Comparison of ENCODE assay signal across 21 cellular contexts in genomic region chr3:171497546-171497945, GRCh38.
"Had no signal": no experiment of that assay in that cellular context is flagged by ENCODE, and none has a peak within 500 bp of the region (broad histone marks: within the 10 kb centered on the region; RNA-seq: fewer than 3 reads in every experiment).

No MANE protein-coding gene starts in this region.

- H3K9me3 ChIP-seq: esophagus muscularis mucosa, gastrocnemius medialis, left lung, prostate gland, stomach had no signal

- H3K27me3 ChIP-seq: esophagus muscularis mucosa, gastrocnemius medialis, left lung, stomach had no signal

- H3K9me3 Mint-ChIP-seq: dendritic cell treated with granulocyte-macrophage colony-stimulating factor and Interleukin-4, amounts not matched to agents 40 ng/mL and 50 ng/mL, for 4 days; effector memory CD8-positive, alpha-beta T cell had no signal

- H3K4me3 Mint-ChIP-seq: dendritic cell treated with granulocyte-macrophage colony-stimulating factor and Interleukin-4, amounts not matched to agents 40 ng/mL and 50 ng/mL, for 4 days; effector memory CD8-positive, alpha-beta T cell; nephron had no signal

- DNase-seq: effector memory CD8-positive, alpha-beta T cell; gastrocnemius medialis; islet precursor cell; left lung; mesenchymal stem cell; midbrain; stimulated activated CD4-positive, alpha-beta T cell treated with anti-CD3 and anti-CD28 coated beads, Interleukin-2, amount 100 ng/mL, for 24 hours; stimulated activated CD4-positive, alpha-beta T cell treated with anti-CD3 and anti-CD28 coated beads, Interleukin-4, amount 100 ng/mL, for 4 hours; stimulated activated naive CD4-positive, alpha-beta T cell; stomach; substantia nigra; trophoblast cell had no signal

- H3K27ac ChIP-seq: epithelial cell of prostate, esophagus muscularis mucosa, gastrocnemius medialis, left lung, parathyroid adenoma, prostate gland, skin epidermis, stomach had no signal

- H3K36me3 ChIP-seq: esophagus muscularis mucosa, gastrocnemius medialis, left lung, prostate gland, stomach had no signal

- H3K27ac Mint-ChIP-seq: dendritic cell treated with granulocyte-macrophage colony-stimulating factor and Interleukin-4, amounts not matched to agents 40 ng/mL and 50 ng/mL, for 4 days; effector memory CD8-positive, alpha-beta T cell; nephron had no signal

- H3K4me1 ChIP-seq: gastrocnemius medialis, left lung, parathyroid adenoma, prostate gland, stomach had no signal

- H3K27me3 Mint-ChIP-seq: dendritic cell treated with granulocyte-macrophage colony-stimulating factor and Interleukin-4, amounts not matched to agents 40 ng/mL and 50 ng/mL, for 4 days; effector memory CD8-positive, alpha-beta T cell had no signal

- ATAC-seq: effector memory CD8-positive, alpha-beta T cell; gastrocnemius medialis; left lung; sciatic nerve had no signal

- H3K4me3 ChIP-seq: esophagus muscularis mucosa, gastrocnemius medialis, left lung, lung, prostate gland, skin epidermis, stomach had no signal
